ENCODE assay signal across 9 cellular contexts in the genomic region with DNA sequence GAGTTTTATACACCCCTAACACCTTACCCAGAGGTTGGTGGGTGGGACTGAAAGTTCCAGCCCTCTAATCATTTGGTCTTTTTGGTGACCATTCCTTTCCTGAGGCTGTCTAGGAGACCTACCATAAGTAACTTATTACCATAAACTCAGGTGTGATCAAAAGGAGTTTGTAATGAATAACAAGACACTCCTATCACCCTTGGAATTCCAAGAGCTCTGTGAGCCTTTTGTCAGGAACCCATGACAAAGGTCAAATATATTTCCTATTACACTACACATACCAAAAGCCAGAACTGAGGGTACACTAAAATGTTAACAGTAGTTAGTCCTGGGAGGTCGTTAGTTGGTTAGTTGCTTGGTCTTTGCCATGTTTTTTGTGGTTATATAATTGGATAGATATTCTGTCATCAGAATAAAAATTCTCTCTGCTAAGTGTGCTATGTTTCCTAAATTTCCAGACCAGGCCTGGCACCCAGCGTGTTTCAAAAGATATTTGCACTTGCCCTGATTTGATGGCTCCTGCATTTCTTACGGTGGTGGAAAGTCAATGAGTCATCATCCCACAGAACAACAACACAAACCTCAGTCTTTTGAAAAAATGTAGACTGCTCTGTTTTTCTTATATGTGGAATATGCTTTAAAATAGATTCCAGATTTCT. TPM values are rescaled to one million over a fixed set of nuclear protein-coding genes. Genes with fewer than 3 reads are reported as not detected.
DNase-seq lines count a peak whose midpoint lies in the region; ATAC-seq and TF ChIP-seq lines count a peak whose summit lies in the region.
"Had no signal": no experiment of that assay in that cellular context is flagged by ENCODE, and none has a peak within 500 bp of the region (broad histone marks: within the 10 kb centered on the region; RNA-seq: fewer than 3 reads in every experiment).

No MANE protein-coding gene starts in this region.

- CTCF ChIA-PET in BJ (lab: Yijun Ruan, JAX) = interaction anchor here (0.8 to 4.1 kb wide), 3 partner anchors 9 to 326 kb away, joined by 3 to 22 read pairs (median 4); no protein-coding TSS in a partner anchor

- H3K27me3 ChIP-seq in BJ (ENCODE audit: control insufficient read depth, insufficient read depth, low read length) = no peaks in the 10 kb centered on the region
- no peaks in the 10 kb centered on the region for H3K27me3 ChIP-seq in colonic mucosa

- H3K27ac ChIP-seq in colonic mucosa = peak overlapping the region; percentile 15

- no peak overlapping the region for H3K4me3 ChIP-seq in BJ (ENCODE audit: low read depth, low read length)
- H3K4me3 ChIP-seq in colonic mucosa = no peak overlapping the region

- peak; percentile 59 for DNase-seq in BJ (ENCODE audit: low read depth)
- peak; percentile 86 for DNase-seq in LHCN-M2 (ENCODE audit: low read depth)
- DNase-seq in colonic mucosa = no peak
- peak; percentile 80 for DNase-seq in myocyte (ENCODE audit: low read depth)
- DNase-seq in NK-92 treated with Interleukin-12 subunit alpha and Interleukin-12 subunit beta, amount 100 ng/mL, for 24 hours (lab: John Stamatoyannopoulos, UW) = no peak
- no peak for DNase-seq in Right ventricle myocardium superior
- DNase-seq: RPMI8226 had no signal

- no peaks in the 10 kb centered on the region for H3K4me1 ChIP-seq in colonic mucosa

- TF ChIP-seq CTCF in BJ (IDR thresholded peaks at IDR 0.05; ENCODE audit: insufficient read depth, low read depth, low read length) (no peak), colonic mucosa (IDR thresholded peaks at IDR 0.05) (no peak)

- H3K36me3 ChIP-seq in BJ (ENCODE audit: control insufficient read depth, insufficient read depth, low read length) = no peaks in the 10 kb centered on the region; the same call in 1 of the 2 replicates
- no peaks in the 10 kb centered on the region for H3K36me3 ChIP-seq in colonic mucosa

- ATAC-seq in Right ventricle myocardium superior (ENCODE audit: poor library complexity) = no peak
- ATAC-seq in HG03045 (IDR thresholded peaks at IDR 0.05; ENCODE audit: unreplicated experiment) = no peak
- no peak for ATAC-seq in HG02970 (IDR thresholded peaks at IDR 0.05; ENCODE audit: low FRiP score, unreplicated experiment)

- intact Hi-C loops in colonic mucosa (cut with DNase I) = no loop called here
- intact Hi-C loops in Right ventricle myocardium superior (cut with DNase I) = no loop called here

- H3K9ac ChIP-seq in colonic mucosa (ENCODE audit: low read depth in 2 of 2, low read length in 2 of 2) = no peak overlapping the region

- POLR2A ChIA-PET in BJ (lab: Charles Lee) = no interaction called here

- H3K9me3 ChIP-seq in colonic mucosa = no peaks in the 10 kb centered on the region

RNA-seq across cellular contexts. Expression of a gene that starts 27.0 kb away (rescaled TPM):
- 0.17 and 0.40 TPM in 2 replicates for polyA plus RNA-seq in BJ (2011; rRNA removed)
- 0.36 and 0.38 TPM in 2 replicates for polyA minus RNA-seq in BJ (2011; rRNA and poly(A)+ RNA removed)
- 0.13 and 0.40 TPM in 2 replicates for total RNA-seq in LHCN-M2 (2014; rRNA removed)
- polyA plus RNA-seq in LHCN-M2 (2012) = 0.36 TPM
- total RNA-seq in colonic mucosa = 10 to 100 TPM in 1 of 2 donors, 1 to 10 TPM in 1; 8.1 to 18.1 TPM
- total RNA-seq in myocyte = 0.05 and 0.08 TPM in 2 replicates
- 0.66 TPM for polyA plus RNA-seq in myocyte (2012)
- 0.16 TPM for total RNA-seq in Right ventricle myocardium superior

RNA-seq across cellular contexts. Expression of a gene that starts 50.2 kb away (rescaled TPM):
- 30.9 and 36.1 TPM in 2 replicates for polyA plus RNA-seq in BJ (2011; rRNA removed)
- polyA minus RNA-seq in BJ (2011; rRNA and poly(A)+ RNA removed) = 46.9 and 50.0 TPM in 2 replicates
- total RNA-seq in LHCN-M2 (2014; rRNA removed) (68.9 and 82.1 TPM in 2 replicates), colonic mucosa (100 to 1,000 TPM in 1 of 2 donors, 10 to 100 TPM in 1; 38.1 to 123 TPM), myocyte (37.3 and 49.0 TPM in 2 replicates), Right ventricle myocardium superior (63.8 TPM)
- polyA plus RNA-seq in LHCN-M2 (2012) = 88.3 TPM
- 58.4 TPM for polyA plus RNA-seq in myocyte (2012)

Comparison
In these comparisons a context has a peak if more than half of its experiments do, and no peak if none do; other contexts are left out.
1. DNase-seq: peak in BJ (single experiment), LHCN-M2 (single experiment) and myocyte (single experiment); none in colonic mucosa (single experiment), NK-92 treated with Interleukin-12 subunit alpha and Interleukin-12 subunit beta, amount 100 ng/mL, for 24 hours (single experiment) and Right ventricle myocardium superior (single experiment).